ENCODE assay signal across 8 cellular contexts in the genomic region with DNA sequence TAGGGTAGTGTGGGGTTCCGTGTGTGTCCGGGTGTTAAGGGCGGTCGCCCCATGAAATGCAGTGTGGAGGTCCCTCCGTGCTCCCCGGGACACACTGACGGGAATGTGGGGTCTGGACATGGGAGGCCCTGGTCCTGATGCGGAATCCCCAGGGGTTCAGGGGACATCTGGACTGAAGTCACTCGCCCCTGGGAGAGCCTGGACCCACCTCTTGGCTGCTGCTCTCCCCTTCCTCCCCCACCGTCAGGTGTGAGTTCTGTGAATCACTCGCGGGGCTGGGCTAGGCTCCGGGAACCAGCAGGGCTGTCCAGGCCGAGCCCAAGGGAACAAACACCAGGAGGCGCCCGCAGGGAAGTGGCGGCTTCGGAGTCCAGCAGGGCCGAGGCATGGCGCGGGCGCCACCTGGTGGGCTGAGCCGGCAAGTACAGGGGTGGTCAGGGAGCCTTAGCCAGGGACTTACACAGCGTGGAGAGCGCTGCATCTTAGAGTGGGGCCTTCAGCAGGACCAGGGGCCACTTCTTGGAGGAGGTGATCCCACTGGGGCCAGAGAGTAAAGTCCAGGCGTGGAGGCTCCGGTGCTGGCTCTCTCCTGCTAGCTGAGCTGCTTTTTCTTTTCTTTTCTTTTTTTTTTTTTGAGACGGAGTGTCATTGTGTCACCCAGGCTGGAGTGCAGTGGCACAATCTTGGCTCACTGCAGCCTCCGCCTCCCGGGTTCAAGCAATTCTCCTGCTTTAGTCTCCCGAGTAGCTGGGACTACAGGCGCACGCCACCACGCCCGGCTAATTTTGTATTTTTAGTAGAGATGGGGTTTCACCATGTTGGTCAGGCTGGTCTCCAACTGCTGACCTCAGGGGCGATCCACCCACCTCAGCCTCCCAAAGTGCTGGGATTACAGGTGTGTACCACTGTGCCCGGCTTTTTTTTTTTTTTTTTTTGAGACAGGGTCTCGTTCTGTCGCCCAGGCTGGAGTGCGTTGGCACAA. TPM values are rescaled to one million over a fixed set of nuclear protein-coding genes. Genes with fewer than 3 reads are reported as not detected.
DNase-seq lines count a peak whose midpoint lies in the region; ATAC-seq and TF ChIP-seq lines count a peak whose summit lies in the region.

No MANE protein-coding gene starts in this region.

- H3K27me3 ChIP-seq in SU-DHL-6 (ENCODE audit: low read length) (no peaks in the 10 kb centered on the region), psoas muscle (ENCODE audit: insufficient read depth in 3 of 3, low read length in 2 of 3) (no peaks in the 10 kb centered on the region), vagina (no peaks in the 10 kb centered on the region)

- H3F3A ChIP-seq in SU-DHL-6 (ENCODE audit: insufficient read depth) = no peaks in the 10 kb centered on the region

- no peaks in the 10 kb centered on the region for H3K9me3 Mint-ChIP-seq in activated naive CD8-positive, alpha-beta T cell treated with anti-CD3 and anti-CD28 coated beads, Interleukin-2, amount 10 ng/mL, durations not matched to agents 7 days and 5 days

- no peaks in the 10 kb centered on the region for H4K20me1 ChIP-seq in SU-DHL-6 (ENCODE audit: low read depth, low read length)

- H3K4me1 ChIP-seq in psoas muscle = no peaks in the 10 kb centered on the region
- H3K4me1 ChIP-seq in vagina = peaks cover 16% of the 10 kb centered on the region

- H3K27me3 Mint-ChIP-seq in activated naive CD8-positive, alpha-beta T cell treated with anti-CD3 and anti-CD28 coated beads, Interleukin-2, amount 10 ng/mL, durations not matched to agents 7 days and 5 days = peaks cover 7% of the 10 kb centered on the region

- no peak overlapping the region for H3K4me2 ChIP-seq in SU-DHL-6 (ENCODE audit: low read depth, low read length, poor library complexity, severe bottlenecking)

- ATAC-seq in HG02610 (IDR thresholded peaks at IDR 0.05; ENCODE audit: unreplicated experiment) (peak; percentile 77), psoas muscle (peak; percentile 94 to 97 (median 96))
- ATAC-seq in activated naive CD8-positive, alpha-beta T cell treated with anti-CD3 and anti-CD28 coated beads, Interleukin-2, amount 10 ng/mL, durations not matched to agents 7 days and 5 days (ENCODE audit: low read depth) = peak; percentile 87

- no peaks in the 10 kb centered on the region for H3K9me3 ChIP-seq in SU-DHL-6 (ENCODE audit: insufficient read depth, low read length)
- H3K9me3 ChIP-seq in psoas muscle = no peaks in the 10 kb centered on the region
- H3K9me3 ChIP-seq in vagina = no peaks in the 10 kb centered on the region

- POLR2A ChIA-PET in activated naive CD8-positive, alpha-beta T cell treated with anti-CD3 and anti-CD28 coated beads, Interleukin-2, amount 10 ng/mL, durations not matched to agents 7 days and 5 days (lab: Charles Lee) = no interaction called here

- H3K79me2 ChIP-seq in SU-DHL-6 (ENCODE audit: insufficient read depth, low read length) = no peaks in the 10 kb centered on the region

- H3K9me2 ChIP-seq in SU-DHL-6 (replicated peaks; ENCODE audit: insufficient read depth, low read length) = no peaks in the 10 kb centered on the region

- H2AFZ ChIP-seq in SU-DHL-6 (ENCODE audit: low read depth, low read length, severe bottlenecking) = no peak overlapping the region

- H3K27ac Mint-ChIP-seq in activated naive CD8-positive, alpha-beta T cell treated with anti-CD3 and anti-CD28 coated beads, Interleukin-2, amount 10 ng/mL, durations not matched to agents 7 days and 5 days = no peak overlapping the region

- H3K4me3 ChIP-seq in SU-DHL-6 (ENCODE audit: insufficient read depth, low read length, poor library complexity, severe bottlenecking) = no peak overlapping the region
- H3K4me3 ChIP-seq in psoas muscle = no peak overlapping the region
- H3K4me3 ChIP-seq in vagina = no peak overlapping the region

- no peak overlapping the region for H3K9ac ChIP-seq in SU-DHL-6 (ENCODE audit: low read length)

- no peak overlapping the region for H3K4me3 Mint-ChIP-seq in activated naive CD8-positive, alpha-beta T cell treated with anti-CD3 and anti-CD28 coated beads, Interleukin-2, amount 10 ng/mL, durations not matched to agents 7 days and 5 days

- DNase-seq in GM03348 (ENCODE audit: low spot score) = peak; percentile 97
- peak; percentile 73 to 81 (median 75) for DNase-seq in NCI-H1417 (lab: John Stamatoyannopoulos, UW)
- peak; percentile 94 for DNase-seq in activated naive CD8-positive, alpha-beta T cell treated with anti-CD3 and anti-CD28 coated beads, Interleukin-2, amount 10 ng/mL, durations not matched to agents 7 days and 5 days
- peak; percentile 96 for DNase-seq in cardiac septum (ENCODE audit: low spot score)
- peak; percentile 95 to 97 for DNase-seq in psoas muscle
- peak in 1 of 2 donors; percentile 89 for DNase-seq in vagina (ENCODE audit: extremely low spot score in 2 of 2)

- H3K36me3 ChIP-seq in SU-DHL-6 (ENCODE audit: low read length) (no peaks in the 10 kb centered on the region), psoas muscle (ENCODE audit: insufficient read depth in 1 of 2, low read depth in 1 of 2) (peaks cover 0 to 13% of the 10 kb centered on the region in 2 donors), vagina (peaks cover 0 to 11% of the 10 kb centered on the region in 2 donors)

- 32 to 38% (median 34%) methylated on average over 40 of the region's 40 CpGs for whole genome bisulfite sequencing in psoas muscle, 3 donors

- TF ChIP-seq CTCF in SU-DHL-6 (IDR thresholded peaks at IDR 0.05; ENCODE audit: insufficient read depth, low read length, poor library complexity, severe bottlenecking) = peak; percentile 97
- peak; percentile 99 for TF ChIP-seq CTCF in psoas muscle (IDR thresholded peaks at IDR 0.05)
- peak; percentile 94 to 98 (median 94) for TF ChIP-seq CTCF in vagina (IDR thresholded peaks at IDR 0.05)

- H3K27ac ChIP-seq in SU-DHL-6 (ENCODE audit: low read depth, low read length) = no peak overlapping the region
- peak overlapping the region; percentile 19 for H3K27ac ChIP-seq in psoas muscle
- peak overlapping the region; percentile 58 for H3K27ac ChIP-seq in vagina

- intact Hi-C loops in cardiac septum (cut with DNase I) (loop anchor here (5.0 kb wide), 2 partner anchors 74 to 211 kb away; a partner anchor contains a TSS), psoas muscle (cut with DNase I) (loop anchor here (2.0 kb wide), 1 partner anchor 211 kb away; no protein-coding TSS in a partner anchor), vagina (cut with DNase I) (no loop called here)

- H3K4me1 Mint-ChIP-seq in activated naive CD8-positive, alpha-beta T cell treated with anti-CD3 and anti-CD28 coated beads, Interleukin-2, amount 10 ng/mL, durations not matched to agents 7 days and 5 days = no peaks in the 10 kb centered on the region

- no peaks in the 10 kb centered on the region for H3K36me3 Mint-ChIP-seq in activated naive CD8-positive, alpha-beta T cell treated with anti-CD3 and anti-CD28 coated beads, Interleukin-2, amount 10 ng/mL, durations not matched to agents 7 days and 5 days

- no peak for TF ChIP-seq POLR2A in vagina (IDR thresholded peaks at IDR 0.05)

RNA-seq across cellular contexts. Expression of a gene that starts 20.1 kb away (rescaled TPM):
- under 1 TPM; 0.23 to 0.55 TPM for total RNA-seq in activated naive CD8-positive, alpha-beta T cell treated with anti-CD3 and anti-CD28 coated beads, Interleukin-2, amount 10 ng/mL, durations not matched to agents 7 days and 5 days
- total RNA-seq in cardiac septum (34.7 TPM), psoas muscle (10 to 100 TPM in 1 of 4 donors, 1 to 10 TPM in 3; 2.9 to 21.4 (median 5.6) TPM), vagina (7.6 TPM)
- 1 to 10 TPM; 2.6 to 2.9 (median 2.7) TPM for polyA plus RNA-seq in psoas muscle
